Comparison of ENCODE assay signal across 9 cellular contexts in the genomic region with DNA sequence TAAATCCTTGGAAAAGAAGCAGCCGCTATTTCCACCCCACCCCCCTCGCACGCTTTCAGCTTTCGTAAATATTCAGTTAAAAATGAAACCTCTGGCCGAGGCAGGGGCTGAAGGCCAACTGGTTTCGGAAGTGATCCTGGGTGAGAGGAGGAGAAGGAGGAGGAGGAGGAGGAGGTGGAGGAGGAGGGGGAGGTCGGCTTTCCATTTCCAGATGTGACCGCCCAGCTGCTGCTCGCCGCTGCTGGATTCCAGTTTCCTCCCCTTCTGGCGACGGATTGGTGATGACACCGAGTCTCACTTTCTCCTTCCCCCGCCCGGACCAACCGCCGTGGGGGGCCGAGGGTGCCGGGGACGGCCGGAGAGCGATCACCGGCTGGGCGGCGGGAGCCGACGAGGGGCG. TPM values are rescaled to one million over a fixed set of nuclear protein-coding genes. Genes with fewer than 3 reads are reported as not detected.
DNase-seq lines count a peak whose midpoint lies in the region; ATAC-seq and TF ChIP-seq lines count a peak whose summit lies in the region.
"Not testable (repeated sequence)": the region's sequence is repeated elsewhere in the genome, so short reads cannot be mapped to it uniquely, and the experiment has no call there.
"Had no signal": no experiment of that assay in that cellular context is flagged by ENCODE, and none has a peak within 500 bp of the region (broad histone marks: within the 10 kb centered on the region; RNA-seq: fewer than 3 reads in every experiment).

No MANE protein-coding gene starts in this region.

- TF ChIP-seq CTCF in CD14-positive monocyte (IDR thresholded peaks at IDR 0.05); HL-60 (IDR thresholded peaks at IDR 0.05; ENCODE audit: insufficient read depth, low read length); hepatocyte (IDR thresholded peaks at IDR 0.05; ENCODE audit: poor library complexity): not testable (repeated sequence)

- H3K9me3 Mint-ChIP-seq in CD14-positive monocyte; activated T-helper 2 cell treated with anti-CD3 and anti-CD28 coated beads, Interferon-gamma antibody, Interleukin-2, Interleukin-4, amounts not matched to agents 10 μg/mL and 5 μg/mL and 100 μg/mL, durations not matched to agents 14 hours and 24 hours and 36 hours; dendritic cell treated with granulocyte-macrophage colony-stimulating factor and Interleukin-4, amounts not matched to agents 40 ng/mL and 50 ng/mL, for 4 days; naive thymus-derived CD4-positive, alpha-beta T cell; stimulated activated naive CD8-positive, alpha-beta T cell treated with anti-CD3 and anti-CD28 coated beads, Interleukin-15, Interleukin-2, amounts not matched to agents 100 ng/mL and 50 ng/mL, for 24 hours: not testable (repeated sequence)

- no CpG with 5 or more reads among the region's 28 CpGs for WGBS in hepatocyte (ENCODE audit: low lambda C conversion rate, missing lambda C conversion rate)

- peak overlapping the region; percentile 54 to 88 (median 79) for H3K27ac Mint-ChIP-seq in CD14-positive monocyte
- not testable (repeated sequence) for H3K27ac Mint-ChIP-seq in activated T-helper 2 cell treated with anti-CD3 and anti-CD28 coated beads, Interferon-gamma antibody, Interleukin-2, Interleukin-4, amounts not matched to agents 10 μg/mL and 5 μg/mL and 100 μg/mL, durations not matched to agents 14 hours and 24 hours and 36 hours; stimulated activated naive CD8-positive, alpha-beta T cell treated with anti-CD3 and anti-CD28 coated beads, Interleukin-15, Interleukin-2, amounts not matched to agents 100 ng/mL and 50 ng/mL, for 24 hours
- H3K27ac Mint-ChIP-seq in dendritic cell treated with granulocyte-macrophage colony-stimulating factor and Interleukin-4, amounts not matched to agents 40 ng/mL and 50 ng/mL, for 4 days, result peak overlapping the region; percentile 82
- H3K27ac Mint-ChIP-seq in naive thymus-derived CD4-positive, alpha-beta T cell, result peak overlapping the region in 5 of 9 donors; percentile 55 to 87 (median 66)

- CTCF ChIA-PET in naive thymus-derived CD4-positive, alpha-beta T cell (lab: Charles Lee), result not testable (repeated sequence)

- H3K4me1 ChIP-seq in SJSA1 (replicated peaks); hepatocyte (ENCODE audit: insufficient read depth); naive thymus-derived CD4-positive, alpha-beta T cell (ENCODE audit: control insufficient read depth in 2 of 2, insufficient read depth in 2 of 2, low read length in 2 of 2): not testable (repeated sequence)

- H3K9me2 ChIP-seq in hepatocyte (replicated peaks; ENCODE audit: insufficient read depth), result not testable (repeated sequence)

- H2AFZ ChIP-seq in hepatocyte, result not testable (repeated sequence)

- not testable (repeated sequence) for H3K27me3 Mint-ChIP-seq in CD14-positive monocyte (ENCODE audit: low read depth in 3 of 3); activated T-helper 2 cell treated with anti-CD3 and anti-CD28 coated beads, Interferon-gamma antibody, Interleukin-2, Interleukin-4, amounts not matched to agents 10 μg/mL and 5 μg/mL and 100 μg/mL, durations not matched to agents 14 hours and 24 hours and 36 hours (ENCODE audit: low read depth); dendritic cell treated with granulocyte-macrophage colony-stimulating factor and Interleukin-4, amounts not matched to agents 40 ng/mL and 50 ng/mL, for 4 days; naive thymus-derived CD4-positive, alpha-beta T cell; stimulated activated naive CD8-positive, alpha-beta T cell treated with anti-CD3 and anti-CD28 coated beads, Interleukin-15, Interleukin-2, amounts not matched to agents 100 ng/mL and 50 ng/mL, for 24 hours

- not testable (repeated sequence) for ATAC-seq in naive thymus-derived CD4-positive, alpha-beta T cell

- POLR2A ChIA-PET in naive thymus-derived CD4-positive, alpha-beta T cell (lab: Charles Lee), result interaction anchor here (0.7 kb wide), 1 partner anchor 86 kb away, joined by 3 read pairs; no protein-coding TSS in a partner anchor

- peak overlapping the region; percentile 77 to 80 for H3K4me3 Mint-ChIP-seq in CD14-positive monocyte
- H3K4me3 Mint-ChIP-seq in activated T-helper 2 cell treated with anti-CD3 and anti-CD28 coated beads, Interferon-gamma antibody, Interleukin-2, Interleukin-4, amounts not matched to agents 10 μg/mL and 5 μg/mL and 100 μg/mL, durations not matched to agents 14 hours and 24 hours and 36 hours (ENCODE audit: low read depth), result peak overlapping the region; percentile 51
- peak overlapping the region; percentile 55 for H3K4me3 Mint-ChIP-seq in dendritic cell treated with granulocyte-macrophage colony-stimulating factor and Interleukin-4, amounts not matched to agents 40 ng/mL and 50 ng/mL, for 4 days
- H3K4me3 Mint-ChIP-seq in naive thymus-derived CD4-positive, alpha-beta T cell, result peak overlapping the region in 9 of 10 donors; percentile 57 to 87 (median 79)
- H3K4me3 Mint-ChIP-seq in stimulated activated naive CD8-positive, alpha-beta T cell treated with anti-CD3 and anti-CD28 coated beads, Interleukin-15, Interleukin-2, amounts not matched to agents 100 ng/mL and 50 ng/mL, for 24 hours, result peak overlapping the region; percentile 68

- not testable (repeated sequence) for H4K20me1 ChIP-seq in hepatocyte (ENCODE audit: insufficient read depth, poor library complexity, severe bottlenecking)

- not testable (repeated sequence) for H3K36me3 ChIP-seq in SJSA1; hepatocyte (replicated peaks; ENCODE audit: insufficient read depth, low read depth); naive thymus-derived CD4-positive, alpha-beta T cell (ENCODE audit: control insufficient read depth in 2 of 3, insufficient read depth in 3 of 3, low read length in 3 of 3)

- H3K27ac ChIP-seq in HL-60 (replicated peaks) (peak overlapping the region; percentile 90), hepatocyte (peak overlapping the region; percentile 98)
- H3K27ac ChIP-seq in SJSA1, result not testable (repeated sequence)
- H3K27ac ChIP-seq in naive thymus-derived CD4-positive, alpha-beta T cell (ENCODE audit: low read depth, low read length), result peak overlapping the region; percentile 95

- not testable (repeated sequence) for H3K9me3 ChIP-seq in SJSA1 (replicated peaks); hepatocyte (ENCODE audit: low read depth); naive thymus-derived CD4-positive, alpha-beta T cell (ENCODE audit: control insufficient read depth in 2 of 3, low read length in 3 of 3)

- not testable (repeated sequence) for H3K27me3 ChIP-seq in HL-60 (ENCODE audit: insufficient read depth, poor library complexity, severe bottlenecking); SJSA1 (replicated peaks); hepatocyte; naive thymus-derived CD4-positive, alpha-beta T cell (ENCODE audit: control insufficient read depth in 2 of 2, insufficient read depth in 2 of 2, low read length in 2 of 2)

- H3K4me3 ChIP-seq in HL-60 (replicated peaks; ENCODE audit: insufficient read depth, low read length) (peak overlapping the region; percentile 51), SJSA1 (peak overlapping the region; percentile 42)
- not testable (repeated sequence) for H3K4me3 ChIP-seq in hepatocyte
- H3K4me3 ChIP-seq in naive thymus-derived CD4-positive, alpha-beta T cell (ENCODE audit: low read length), result peak overlapping the region; percentile 44

- H3K4me1 Mint-ChIP-seq in CD14-positive monocyte; activated T-helper 2 cell treated with anti-CD3 and anti-CD28 coated beads, Interferon-gamma antibody, Interleukin-2, Interleukin-4, amounts not matched to agents 10 μg/mL and 5 μg/mL and 100 μg/mL, durations not matched to agents 14 hours and 24 hours and 36 hours (ENCODE audit: low read depth); dendritic cell treated with granulocyte-macrophage colony-stimulating factor and Interleukin-4, amounts not matched to agents 40 ng/mL and 50 ng/mL, for 4 days (ENCODE audit: low read depth); naive thymus-derived CD4-positive, alpha-beta T cell; stimulated activated naive CD8-positive, alpha-beta T cell treated with anti-CD3 and anti-CD28 coated beads, Interleukin-15, Interleukin-2, amounts not matched to agents 100 ng/mL and 50 ng/mL, for 24 hours (ENCODE audit: low read depth): not testable (repeated sequence)

- peak overlapping the region; percentile 71 for H3K4me2 ChIP-seq in hepatocyte

- intact Hi-C loops in CD14-positive monocyte (cut with micrococcal nuclease); activated T-helper 2 cell treated with anti-CD3 and anti-CD28 coated beads, Interferon-gamma antibody, Interleukin-2, Interleukin-4, amounts not matched to agents 10 μg/mL and 5 μg/mL and 100 μg/mL, durations not matched to agents 14 hours and 24 hours and 36 hours (cut with micrococcal nuclease); dendritic cell treated with granulocyte-macrophage colony-stimulating factor and Interleukin-4, amounts not matched to agents 40 ng/mL and 50 ng/mL, for 4 days (cut with micrococcal nuclease); naive thymus-derived CD4-positive, alpha-beta T cell (cut with micrococcal nuclease): not testable (repeated sequence)

- H3K36me3 Mint-ChIP-seq in CD14-positive monocyte; activated T-helper 2 cell treated with anti-CD3 and anti-CD28 coated beads, Interferon-gamma antibody, Interleukin-2, Interleukin-4, amounts not matched to agents 10 μg/mL and 5 μg/mL and 100 μg/mL, durations not matched to agents 14 hours and 24 hours and 36 hours (ENCODE audit: low read depth); dendritic cell treated with granulocyte-macrophage colony-stimulating factor and Interleukin-4, amounts not matched to agents 40 ng/mL and 50 ng/mL, for 4 days (ENCODE audit: low read depth); naive thymus-derived CD4-positive, alpha-beta T cell; stimulated activated naive CD8-positive, alpha-beta T cell treated with anti-CD3 and anti-CD28 coated beads, Interleukin-15, Interleukin-2, amounts not matched to agents 100 ng/mL and 50 ng/mL, for 24 hours (ENCODE audit: low read depth): not testable (repeated sequence)

- DNase-seq in CD14-positive monocyte (ENCODE audit: low spot score); HL-60 (ENCODE audit: low read depth in 1 of 2, low spot score in 1 of 2); SJSA1 (ENCODE audit: low read depth in 1 of 2, low spot score in 2 of 2); activated T-helper 2 cell treated with anti-CD3 and anti-CD28 coated beads, Interferon-gamma antibody, Interleukin-2, Interleukin-4, amounts not matched to agents 10 μg/mL and 5 μg/mL and 100 μg/mL, durations not matched to agents 14 hours and 24 hours and 36 hours (ENCODE audit: low spot score); hepatocyte (ENCODE audit: low spot score): not testable (repeated sequence)
- DNase-seq in naive thymus-derived CD4-positive, alpha-beta T cell, result peak in 1 of 9 donors; percentile 11

- H3K79me2 ChIP-seq in hepatocyte, result not testable (repeated sequence)

RNA-seq across cellular contexts. Expression of a gene that starts 23.4 kb away (rescaled TPM):
- not detected for polyA plus RNA-seq in CD14-positive monocyte
- not detected in 2 replicates for total RNA-seq in SJSA1 (2014; rRNA removed; shearing (Covaris generic))
- 0.05 TPM in 1 of 2 replicates, not detected in the other for total RNA-seq in activated T-helper 2 cell treated with anti-CD3 and anti-CD28 coated beads, Interferon-gamma antibody, Interleukin-2, Interleukin-4, amounts not matched to agents 10 μg/mL and 5 μg/mL and 100 μg/mL, durations not matched to agents 14 hours and 24 hours and 36 hours
- 0.07 TPM in 1 of 2 replicates, not detected in the other for total RNA-seq in hepatocyte
- 0.10 TPM in 1 of 2 replicates, not detected in the other for polyA plus RNA-seq in hepatocyte
- total RNA-seq in naive thymus-derived CD4-positive, alpha-beta T cell, result 1 to 10 TPM in 2 of 5 experiments, under 1 TPM in 3; 0.27 to 5.8 (median 0.94) TPM
- under 1 TPM; 0.05 to 0.09 TPM for polyA plus RNA-seq in naive thymus-derived CD4-positive, alpha-beta T cell
- total RNA-seq: colonic mucosa had no signal
